ENCODE assay signal across 8 cellular contexts in the genomic region with DNA sequence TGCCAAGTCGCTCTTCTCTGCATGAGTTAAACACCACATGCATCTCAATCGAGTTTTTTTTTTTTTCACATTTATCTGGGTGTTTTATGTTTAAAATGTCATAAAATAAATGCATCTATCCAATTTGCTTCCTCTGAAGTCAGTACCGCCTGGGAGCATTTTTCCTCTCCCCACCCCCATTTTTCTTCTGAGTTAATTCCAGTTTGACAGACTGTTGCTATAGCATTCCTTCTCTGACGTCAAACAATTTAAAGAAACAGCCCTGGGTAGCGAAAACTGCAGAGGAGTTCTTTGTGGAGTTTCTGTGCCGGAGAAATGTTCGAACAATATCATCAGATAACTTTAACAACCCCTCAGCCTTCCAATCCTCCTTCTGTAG. TPM values are rescaled to one million over a fixed set of nuclear protein-coding genes. Genes with fewer than 3 reads are reported as not detected.
DNase-seq lines count a peak whose midpoint lies in the region; ATAC-seq and TF ChIP-seq lines count a peak whose summit lies in the region.

No MANE protein-coding gene starts in this region.

- H3K27ac ChIP-seq in cingulate gyrus (ENCODE audit: low read depth, low read length): peak overlapping the region; percentile 80

- H3K27ac Mint-ChIP-seq in natural killer cell: peak overlapping the region in 1 of 2 donors; percentile 60

- H3K9me3 Mint-ChIP-seq in natural killer cell: no peaks in the 10 kb centered on the region

- DNase-seq in BJ (ENCODE audit: low read depth) (no peak), LHCN-M2 (ENCODE audit: low read depth) (peak; percentile 64), natural killer cell (no peak), mucosa of gallbladder (ENCODE audit: low spot score) (no peak)

- no peak for ATAC-seq in natural killer cell
- no peak for ATAC-seq in HG02759 (IDR thresholded peaks at IDR 0.05; ENCODE audit: unreplicated experiment)
- ATAC-seq in GM21786 (IDR thresholded peaks at IDR 0.05; ENCODE audit: unreplicated experiment): no peak
- no peak for ATAC-seq in GM19023 (IDR thresholded peaks at IDR 0.05; ENCODE audit: unreplicated experiment)

- H3K36me3 Mint-ChIP-seq in natural killer cell: no peaks in the 10 kb centered on the region

- H3K4me3 ChIP-seq in BJ (ENCODE audit: low read depth, low read length): peak overlapping the region; percentile 80

- peak overlapping the region; percentile 94 for H3K4me3 Mint-ChIP-seq in natural killer cell

- H3K36me3 ChIP-seq in BJ (ENCODE audit: control insufficient read depth, insufficient read depth, low read length): no peaks in the 10 kb centered on the region

- no peaks in the 10 kb centered on the region for H3K27me3 ChIP-seq in BJ (ENCODE audit: control insufficient read depth, insufficient read depth, low read length)

- intact Hi-C loops in natural killer cell (cut with micrococcal nuclease): no loop called here

- TF ChIP-seq CTCF in BJ (IDR thresholded peaks at IDR 0.05; ENCODE audit: insufficient read depth, low read depth, low read length) (no peak), natural killer cell (IDR thresholded peaks at IDR 0.05) (no peak)

- CTCF ChIA-PET in BJ (lab: Yijun Ruan, JAX): no interaction called here

- H3K27me3 Mint-ChIP-seq in natural killer cell (ENCODE audit: low read depth in 2 of 2): peaks cover 17 to 33% of the 10 kb centered on the region in 2 donors

- POLR2A ChIA-PET in BJ (lab: Charles Lee): no interaction called here

- H3K4me1 Mint-ChIP-seq in natural killer cell: peaks cover 15 to 18% of the 10 kb centered on the region in 2 donors

RNA-seq across cellular contexts. Expression of a gene that starts 0.9 kb away (rescaled TPM):
- 25.2 and 50.6 TPM in 2 replicates for polyA plus RNA-seq in BJ (2011; rRNA removed)
- 47.0 and 49.3 TPM in 2 replicates for polyA minus RNA-seq in BJ (2011; rRNA and poly(A)+ RNA removed)
- total RNA-seq in LHCN-M2 (2014; rRNA removed) (42.7 and 46.2 TPM in 2 replicates), natural killer cell (1 to 10 TPM; 1.6 to 3.4 (median 2.9) TPM), mucosa of gallbladder (14.5 TPM)
- polyA plus RNA-seq in LHCN-M2 (2012): 14.1 TPM
